In genomic region chr6:96897396-96898240, GRCh38 we compare ENCODE assay signal across 8 cellular contexts. TPM values are rescaled to one million over a fixed set of nuclear protein-coding genes. Genes with fewer than 3 reads are reported as not detected.
DNase-seq lines count a peak whose midpoint lies in the region; ATAC-seq and TF ChIP-seq lines count a peak whose summit lies in the region.

Gene NDUFAF4 (minus strand): TSS chr6:96897891. CDS start chr6:96897801, 90 bp downstream.

- no peaks in the 10 kb centered on the region for H3K27me3 ChIP-seq in BJ (ENCODE audit: control insufficient read depth, insufficient read depth, low read length)
- H3K27me3 ChIP-seq in layer of hippocampus (ENCODE audit: control insufficient read depth, insufficient read depth, low read length): no peaks in the 10 kb centered on the region

- TF ChIP-seq CTCF in BJ (IDR thresholded peaks at IDR 0.05; ENCODE audit: insufficient read depth, low read depth, low read length) (peak; percentile 96), choroid plexus epithelial cell (conservative IDR thresholded peaks at IDR 0.05; ENCODE audit: low read depth, low read length) (peak; percentile 92)

- CTCF ChIA-PET in BJ (lab: Yijun Ruan, JAX): interaction anchor here (0.6 to 3.6 kb wide), 19 partner anchors 9 to 1461 kb away, joined by 3 to 50 read pairs (median 3); no protein-coding TSS in a partner anchor
- CTCF ChIA-PET in activated CD4-positive, alpha-beta T cell treated with anti-CD3 and anti-CD28 coated beads for 36 hours (lab: Charles Lee): interaction anchor here (0.5 to 4.2 kb wide), 9 partner anchors 9 to 385 kb away, joined by 3 to 24 read pairs (median 4); partner anchors contain the start of gene MMS22L

- peak within 1 kb of the TSS; percentile 92 for H3K4me3 Mint-ChIP-seq in activated CD4-positive, alpha-beta T cell treated with anti-CD3 and anti-CD28 coated beads for 36 hours

- 0 out of 2 replicates have a peak, but pooled peaks cover under 1% of the 10 kb centered on the region for H3K36me3 ChIP-seq in BJ (ENCODE audit: control insufficient read depth, insufficient read depth, low read length)

- peaks cover 11% of the 10 kb centered on the region for H3K27me3 Mint-ChIP-seq in activated CD4-positive, alpha-beta T cell treated with anti-CD3 and anti-CD28 coated beads for 36 hours

- H3K27ac Mint-ChIP-seq in activated CD4-positive, alpha-beta T cell treated with anti-CD3 and anti-CD28 coated beads for 36 hours: peak within 1 kb of the TSS; percentile 97

- H3K4me3 ChIP-seq in BJ (ENCODE audit: low read depth, low read length) (peak within 1 kb of the TSS; percentile 87), choroid plexus epithelial cell (ENCODE audit: low read depth, low read length) (peak within 1 kb of the TSS; percentile 89)

- intact Hi-C loops in activated CD4-positive, alpha-beta T cell treated with anti-CD3 and anti-CD28 coated beads for 36 hours (cut with DNase I, micrococcal nuclease): loop anchor here (1.0 to 5.0 kb wide), 15 partner anchors 10 to 1320 kb away; partner anchors contain the start of genes GPR63 (in 2 of the 2), KLHL32 (in 2 of the 2), MANEA (in 2 of the 2) and MMS22L (in 1 of the 2)

- peaks cover 34% of the 10 kb centered on the region for H3K4me1 Mint-ChIP-seq in activated CD4-positive, alpha-beta T cell treated with anti-CD3 and anti-CD28 coated beads for 36 hours

- POLR2A ChIA-PET in BJ (lab: Charles Lee): interaction anchor here (0.6 kb wide), 1 partner anchor 11 kb away, joined by 4 read pairs; no protein-coding TSS in a partner anchor
- POLR2A ChIA-PET in activated CD4-positive, alpha-beta T cell treated with anti-CD3 and anti-CD28 coated beads for 36 hours (lab: Charles Lee): interaction anchor here (0.6 to 2.1 kb wide), 2 partner anchors 10 to 162 kb away, joined by 3 to 10 read pairs; no protein-coding TSS in a partner anchor

- H3K27ac ChIP-seq in layer of hippocampus (ENCODE audit: low read depth, low read length): peak within 1 kb of the TSS; percentile 84

- H3K36me3 Mint-ChIP-seq in activated CD4-positive, alpha-beta T cell treated with anti-CD3 and anti-CD28 coated beads for 36 hours (ENCODE audit: low read depth): peaks cover 19% of the 10 kb centered on the region

- DNase-seq in BJ (ENCODE audit: low read depth) (peak; percentile 59), GM19238 (ENCODE audit: insufficient read length, low spot score) (peak; percentile 79), NCI-H510A treated with DMSO at 0.1 percent for 48 hours (lab: John Stamatoyannopoulos, UW) (peak; percentile 63), choroid plexus epithelial cell (ENCODE audit: low read depth) (peak; percentile 96)
- peak; percentile 97 for DNase-seq in activated CD4-positive, alpha-beta T cell treated with anti-CD3 and anti-CD28 coated beads for 36 hours
- DNase-seq in stimulated activated CD4-positive, alpha-beta T cell treated with anti-CD3 and anti-CD28 coated beads, Interleukin-1b, Interleukin-23, amount 100 ng/mL, for 4 hours (ENCODE audit: low read depth in 2 of 2): peak; percentile 94 to 95

- no peaks in the 10 kb centered on the region for H3K9me3 Mint-ChIP-seq in activated CD4-positive, alpha-beta T cell treated with anti-CD3 and anti-CD28 coated beads for 36 hours (ENCODE audit: low read depth)

- ATAC-seq in HG03442 (IDR thresholded peaks at IDR 0.05; ENCODE audit: unreplicated experiment): peak; percentile 90
- ATAC-seq in activated CD4-positive, alpha-beta T cell treated with anti-CD3 and anti-CD28 coated beads for 36 hours: peak; percentile 95

RNA-seq across cellular contexts. Expression of gene NDUFAF4, which starts in this region (rescaled TPM):
- 15.4 and 22.8 TPM in 2 replicates for polyA plus RNA-seq in BJ (2011; rRNA removed)
- 12.3 and 26.7 TPM in 2 replicates for polyA minus RNA-seq in BJ (2011; rRNA and poly(A)+ RNA removed)
- 10 to 100 TPM; 65.4 to 84.6 TPM for total RNA-seq in activated CD4-positive, alpha-beta T cell treated with anti-CD3 and anti-CD28 coated beads for 36 hours

Comparison
In these comparisons a context has a peak if more than half of its experiments do, and no peak if none do; other contexts are left out.
1. Peak in every context shown above with its lines: DNase-seq, ATAC-seq, H3K4me3 ChIP-seq and H3K27ac ChIP-seq.